8 cellular contexts compared by ENCODE assay signal in the genomic region with DNA sequence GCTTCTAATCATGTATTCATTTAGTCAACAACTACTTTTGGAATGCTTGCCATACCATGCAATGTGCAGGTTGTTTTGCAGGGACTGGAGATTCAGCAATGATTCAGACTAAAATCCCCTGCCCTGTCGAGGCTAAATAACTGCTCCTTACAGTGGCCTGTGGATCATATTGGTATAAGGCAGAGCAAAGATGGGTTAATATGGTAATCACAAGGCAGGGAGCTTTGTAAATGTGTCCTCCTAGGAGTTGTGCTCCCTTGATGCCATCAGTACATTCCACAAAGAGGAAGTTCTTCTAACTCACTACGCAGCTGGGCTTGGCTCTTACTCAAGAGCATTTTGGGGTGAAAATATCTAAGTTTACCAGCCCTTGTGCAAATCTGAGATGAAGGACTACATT. TPM values are rescaled to one million over a fixed set of nuclear protein-coding genes. Genes with fewer than 3 reads are reported as not detected.
DNase-seq lines count a peak whose midpoint lies in the region; ATAC-seq and TF ChIP-seq lines count a peak whose summit lies in the region.

No MANE protein-coding gene starts in this region.

- DNase-seq in Right ventricle myocardium inferior (ENCODE audit: missing footprints) (no peak), cardiac septum (ENCODE audit: low spot score) (no peak), MV-4-11 (lab: John Stamatoyannopoulos, UW) (peak; percentile 89), MCF 10A (ENCODE audit: unreplicated experiment) (peak; percentile 16), transverse colon (peak; percentile 23)
- DNase-seq in activated CD8-positive, alpha-beta memory T cell treated with anti-CD3 and anti-CD28 coated beads, Interleukin-2, amount 50 U/mL, for 4 hours: no peak

- H3K4me3 Mint-ChIP-seq in MCF 10A (ENCODE audit: unreplicated experiment): peak overlapping the region; percentile 73

- H3K9me3 Mint-ChIP-seq in MCF 10A (ENCODE audit: unreplicated experiment): no peaks in the 10 kb centered on the region

- H3K4me1 ChIP-seq in liver (ENCODE audit: control insufficient read depth in 4 of 4, insufficient read depth in 4 of 4, low read length in 3 of 4) (peaks cover 2 to 29% (median 26%) of the 10 kb centered on the region in 4 donors), transverse colon (peaks cover 20 to 50% (median 30%) of the 10 kb centered on the region in 4 donors)

- H3K4me1 Mint-ChIP-seq in MCF 10A (ENCODE audit: insufficient read depth, unreplicated experiment): peaks cover 22% of the 10 kb centered on the region

- 4% methylated on average over 2 of the region's 2 CpGs for WGBS in liver
- WGBS in transverse colon (ENCODE audit: low coverage in 1 of 2), 2 donors: 5 to 14% methylated on average over 2 of the region's 2 CpGs

- peaks cover 3 to 5% (median 3%) of the 10 kb centered on the region in 4 donors for H3K36me3 ChIP-seq in liver (ENCODE audit: control insufficient read depth in 4 of 4, insufficient read depth in 3 of 4, low read depth in 1 of 4, low read length in 3 of 4)
- peaks cover 0 to 4% (median 0%) of the 10 kb centered on the region in 4 donors for H3K36me3 ChIP-seq in transverse colon

- H3K27ac Mint-ChIP-seq in MCF 10A (ENCODE audit: low read depth, unreplicated experiment): peak overlapping the region; percentile 90

- peak; percentile 62 for ATAC-seq in Right ventricle myocardium inferior
- no peak for ATAC-seq in GM18873 (IDR thresholded peaks at IDR 0.05; ENCODE audit: low FRiP score, unreplicated experiment)

- TF ChIP-seq CTCF in MCF 10A (IDR thresholded peaks at IDR 0.05; ENCODE audit: unreplicated experiment) (no peak), liver (IDR thresholded peaks at IDR 0.05; ENCODE audit: low read depth, low read length, missing input control) (no peak), transverse colon (IDR thresholded peaks at IDR 0.05) (no peak)

- peak overlapping the region; percentile 58 to 99 for H3K9ac ChIP-seq in liver (ENCODE audit: low read depth in 1 of 2, low read length in 2 of 2)

- in situ Hi-C loops in transverse colon (cut with MboI; ENCODE audit: low pct_ligation_motif_present in 1 of 4, low pct_unique_long_range_greater_than_20kb in 1 of 4, low sequenced_read_pairs in 3 of 4): no loop called here

- peak overlapping the region; percentile 53 to 82 (median 78) for H3K4me3 ChIP-seq in liver (ENCODE audit: low read depth in 1 of 3, low read length in 3 of 3)
- H3K4me3 ChIP-seq in transverse colon: peak overlapping the region in 3 of 4 donors; percentile 33 to 60 (median 40)

- intact Hi-C loops in Right ventricle myocardium inferior (cut with DNase I): loop anchor here (5.0 kb wide), 1 partner anchor 66 kb away; no protein-coding TSS in a partner anchor
- intact Hi-C loops in cardiac septum (cut with DNase I): loop anchor here (2.0 kb wide), 1 partner anchor 22 kb away; no protein-coding TSS in a partner anchor
- intact Hi-C loops in MCF 10A (cut with micrococcal nuclease): no loop called here
- intact Hi-C loops in transverse colon (cut with DNase I; ENCODE audit: low total_unique reads): loop anchor here (5.0 kb wide), 1 partner anchor 66 kb away; no protein-coding TSS in a partner anchor

- TF ChIP-seq POLR2A in transverse colon (IDR thresholded peaks at IDR 0.05): no peak

- no peaks in the 10 kb centered on the region for H3K27me3 Mint-ChIP-seq in MCF 10A (ENCODE audit: insufficient read depth, unreplicated experiment)

- POLR2A ChIA-PET in MCF 10A (lab: Yijun Ruan, JAX): interaction anchor here (0.6 to 4.9 kb wide), 18 partner anchors 12 to 284 kb away, joined by 3 to 66 read pairs (median 6); a partner anchor contains a TSS

- H3K27ac ChIP-seq in liver (ENCODE audit: low read depth in 1 of 2, low read length in 2 of 2): peak overlapping the region; percentile 69 to 92
- peak overlapping the region; percentile 86 to 92 (median 90) for H3K27ac ChIP-seq in transverse colon

- H3K27me3 ChIP-seq in liver (ENCODE audit: control insufficient read depth in 4 of 4, insufficient read depth in 4 of 4, low read length in 3 of 4): no peaks in the 10 kb centered on the region
- no peaks in the 10 kb centered on the region for H3K27me3 ChIP-seq in transverse colon

- TF ChIP-seq RAD21 in liver (IDR thresholded peaks at IDR 0.05): no peak

- BruUV-seq in MCF 10A (replicated peaks; lab: Mats Ljungman, UMichigan): no TSS peak

- H3K36me3 Mint-ChIP-seq in MCF 10A (ENCODE audit: insufficient read depth, unreplicated experiment): peaks cover 4% of the 10 kb centered on the region

- no peak for TF ChIP-seq EP300 in transverse colon (IDR thresholded peaks at IDR 0.05; ENCODE audit: low read depth)

- H3K9me3 ChIP-seq in liver (ENCODE audit: control insufficient read depth in 4 of 4, low read length in 3 of 4) (no peaks in the 10 kb centered on the region), transverse colon (no peaks in the 10 kb centered on the region)

- CTCF ChIA-PET in MCF 10A (lab: Yijun Ruan, JAX): interaction anchor here (0.6 to 2.3 kb wide), 4 partner anchors 23 to 309 kb away, joined by 3 to 12 read pairs (median 5); no protein-coding TSS in a partner anchor

TF ChIP-seq in liver, 16 proteins besides CTCF, POLR2A, EP300 and RAD21:
- TF ChIP-seq TAF1 (conservative IDR thresholded peaks at IDR 0.05) (no peak), HNF4G (IDR thresholded peaks at IDR 0.05) (no peak), FOXA2 (IDR thresholded peaks at IDR 0.05) (no peak), SP1 (IDR thresholded peaks at IDR 0.05) (no peak), NR2F2 (IDR thresholded peaks at IDR 0.05) (no peak)
- TF ChIP-seq, protein P1, sequence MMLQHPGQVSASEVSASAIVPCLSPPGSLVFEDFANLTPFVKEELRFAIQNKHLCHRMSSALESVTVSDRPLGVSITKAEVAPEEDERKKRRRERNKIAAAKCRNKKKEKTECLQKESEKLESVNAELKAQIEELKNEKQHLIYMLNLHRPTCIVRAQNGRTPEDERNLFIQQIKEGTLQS (IDR thresholded peaks at IDR 0.05): no peak
- TF ChIP-seq, protein P2, sequence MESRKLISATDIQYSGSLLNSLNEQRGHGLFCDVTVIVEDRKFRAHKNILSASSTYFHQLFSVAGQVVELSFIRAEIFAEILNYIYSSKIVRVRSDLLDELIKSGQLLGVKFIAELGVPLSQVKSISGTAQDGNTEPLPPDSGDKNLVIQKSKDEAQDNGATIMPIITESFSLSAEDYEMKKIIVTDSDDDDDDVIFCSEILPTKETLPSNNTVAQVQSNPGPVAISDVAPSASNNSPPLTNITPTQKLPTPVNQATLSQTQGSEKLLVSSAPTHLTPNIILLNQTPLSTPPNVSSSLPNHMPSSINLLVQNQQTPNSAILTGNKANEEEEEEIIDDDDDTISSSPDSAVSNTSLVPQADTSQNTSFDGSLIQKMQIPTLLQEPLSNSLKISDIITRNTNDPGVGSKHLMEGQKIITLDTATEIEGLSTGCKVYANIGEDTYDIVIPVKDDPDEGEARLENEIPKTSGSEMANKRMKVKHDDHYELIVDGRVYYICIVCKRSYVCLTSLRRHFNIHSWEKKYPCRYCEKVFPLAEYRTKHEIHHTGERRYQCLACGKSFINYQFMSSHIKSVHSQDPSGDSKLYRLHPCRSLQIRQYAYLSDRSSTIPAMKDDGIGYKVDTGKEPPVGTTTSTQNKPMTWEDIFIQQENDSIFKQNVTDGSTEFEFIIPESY (IDR thresholded peaks at IDR 0.05): no peak

RNA-seq across cellular contexts. Expression of a gene that starts 0.6 kb away (rescaled TPM):
- total RNA-seq in Right ventricle myocardium inferior: 4.2 TPM
- total RNA-seq in cardiac septum: 4.3 TPM
- total RNA-seq in MCF 10A (2022): 0.58 and 1.3 TPM in 2 replicates
- total RNA-seq in liver: 1 to 10 TPM; 4.8 to 5.5 TPM
- polyA plus RNA-seq in liver: 1 to 10 TPM; 5.0 to 5.5 TPM
- 1 to 10 TPM in 2 of 4 donors, under 1 TPM in 2; 0.20 to 7.0 (median 2.3) TPM for total RNA-seq in transverse colon

RNA-seq across cellular contexts. Expression of a gene that starts 26.6 kb away (rescaled TPM):
- total RNA-seq in Right ventricle myocardium inferior: 7.0 TPM
- total RNA-seq in cardiac septum: 6.8 TPM
- total RNA-seq in MCF 10A (2022): 1.4 and 3.6 TPM in 2 replicates
- 10 to 100 TPM in 1 of 2 donors, 1 to 10 TPM in 1; 9.8 to 11.2 TPM for total RNA-seq in liver
- 10 to 100 TPM in 1 of 2 donors, 1 to 10 TPM in 1; 9.2 to 10.9 TPM for polyA plus RNA-seq in liver
- total RNA-seq in transverse colon: 1 to 10 TPM in 2 of 4 donors, under 1 TPM in 1, not detected in 1; 0.20 to 7.8 (median 5.1) TPM

RNA-seq across cellular contexts. Expression of a gene that starts 49.7 kb away (rescaled TPM):
- 19.3 TPM for total RNA-seq in Right ventricle myocardium inferior
- 16.0 TPM for total RNA-seq in cardiac septum
- total RNA-seq in MCF 10A (2022): 18.5 and 22.3 TPM in 2 replicates
- 100 to 1,000 TPM in 1 of 2 donors, 10 to 100 TPM in 1; 65.4 to 176 TPM for total RNA-seq in liver
- 10 to 100 TPM; 35.3 to 86.4 TPM for polyA plus RNA-seq in liver
- total RNA-seq in transverse colon: 10 to 100 TPM in 3 of 4 donors, 1 to 10 TPM in 1; 3.6 to 23.8 (median 12.1) TPM

Comparison
In these comparisons a context has a peak if more than half of its experiments do, and no peak if none do; other contexts are left out.
1. DNase-seq: peak in MV-4-11 (single experiment), MCF 10A (single experiment) and transverse colon (single experiment); none in Right ventricle myocardium inferior (single experiment), cardiac septum (single experiment) and activated CD8-positive, alpha-beta memory T cell treated with anti-CD3 and anti-CD28 coated beads, Interleukin-2, amount 50 U/mL, for 4 hours (single experiment).